In the genomic region with DNA sequence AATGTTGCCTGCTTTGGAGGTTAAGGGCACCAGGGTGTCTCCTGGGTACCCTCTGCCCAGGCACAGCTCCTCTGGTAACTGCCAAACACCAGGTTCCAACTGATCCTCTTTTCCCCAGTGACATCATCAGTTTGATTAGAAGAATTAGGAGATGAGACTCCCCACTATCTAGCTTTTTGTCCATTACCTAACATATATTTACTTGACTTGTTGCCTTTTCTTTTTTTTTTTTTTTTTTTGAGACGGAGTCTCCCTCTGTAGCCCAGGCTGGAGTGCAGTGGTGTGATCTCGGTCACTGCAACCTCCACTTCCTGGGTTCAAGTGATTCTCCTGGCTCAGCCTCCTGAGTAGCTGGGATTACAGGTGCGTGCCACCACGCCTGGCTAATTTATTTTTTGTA, we compare ENCODE assay signal across 1 cellular context.
TF ChIP-seq lines count a peak whose summit lies in the region.
"Not testable (repeated sequence)": the region's sequence is repeated elsewhere in the genome, so short reads cannot be mapped to it uniquely, and the experiment has no call there.

A gene with protein sequence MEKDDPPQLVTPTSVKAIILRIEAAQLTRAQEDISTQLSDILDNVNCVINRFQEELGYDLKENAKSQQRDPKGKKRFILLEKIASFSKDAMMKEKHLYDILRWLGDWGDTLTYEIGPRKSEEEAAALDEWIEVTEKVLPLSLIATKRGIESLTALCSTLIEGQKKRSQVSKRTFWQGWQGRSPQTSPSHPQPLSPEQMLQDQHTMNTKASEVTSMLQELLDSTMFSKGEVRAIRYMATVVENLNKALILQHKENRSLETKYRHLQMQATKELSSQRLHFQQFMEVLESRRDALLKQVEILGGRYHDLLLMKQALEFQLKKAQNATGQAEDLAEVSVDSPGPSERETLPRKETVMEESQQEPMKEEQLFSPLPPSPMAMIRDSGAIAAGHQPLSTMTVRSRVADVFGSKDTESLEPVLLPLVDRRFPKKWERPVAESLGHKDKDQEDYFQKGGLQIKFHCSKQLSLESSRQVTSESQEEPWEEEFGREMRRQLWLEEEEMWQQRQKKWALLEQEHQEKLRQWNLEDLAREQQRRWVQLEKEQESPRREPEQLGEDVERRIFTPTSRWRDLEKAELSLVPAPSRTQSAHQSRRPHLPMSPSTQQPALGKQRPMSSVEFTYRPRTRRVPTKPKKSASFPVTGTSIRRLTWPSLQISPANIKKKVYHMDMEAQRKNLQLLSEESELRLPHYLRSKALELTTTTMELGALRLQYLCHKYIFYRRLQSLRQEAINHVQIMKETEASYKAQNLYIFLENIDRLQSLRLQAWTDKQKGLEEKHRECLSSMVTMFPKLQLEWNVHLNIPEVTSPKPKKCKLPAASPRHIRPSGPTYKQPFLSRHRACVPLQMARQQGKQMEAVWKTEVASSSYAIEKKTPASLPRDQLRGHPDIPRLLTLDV (minus strand): TSS at position 101 of the 400 bp plus-strand sequence. CDS start 162 bp downstream, outside the sequence.

TF ChIP-seq in HepG2, 621 proteins besides CTCF, POLR2A, EP300 and RAD21:
- TF ChIP-seq ATF7 (IDR thresholded peaks at IDR 0.05), result peak; percentile 35; the same call in 1 of the 2 replicates
- TF ChIP-seq ATF7 (CRISPR knock-in tag; IDR thresholded peaks at IDR 0.05), result not testable (repeated sequence)
TF ChIP-seq in HepG2: peak in this region for 1; not testable (repeated sequence) for 620.
